ENCODE assay signal across 15 cellular contexts in genomic region chr6:87558446-87558845, GRCh38.
"Had no signal": no experiment of that assay in that cellular context is flagged by ENCODE, and none has a peak within 500 bp of the region (broad histone marks: within the 10 kb centered on the region; RNA-seq: fewer than 3 reads in every experiment).

No MANE protein-coding gene starts in this region.

- H3K4me3 Mint-ChIP-seq: activated T-helper 1 cell treated with anti-CD3 and anti-CD28 coated beads, Interleukin-12 subunit alpha, Interleukin-12 subunit beta, Interleukin-2, Interleukin-4 antibody, amounts not matched to agents 30 ng/mL and 10 ng/mL and 1 ng/mL, durations not matched to agents 14 hours and 24 hours and 36 hours; natural killer cell; stimulated activated memory B cell treated with anti-CD40 and anti-IgM and Interleukin-4, amounts not matched to agents 10 μg/mL and 1 μg/mL and 100 μg/mL, for 72 hours; T-helper 17 cell had no signal

- H3K4me3 ChIP-seq: coronary artery, upper lobe of right lung had no signal

- H3K27ac Mint-ChIP-seq: activated T-helper 1 cell treated with anti-CD3 and anti-CD28 coated beads, Interleukin-12 subunit alpha, Interleukin-12 subunit beta, Interleukin-2, Interleukin-4 antibody, amounts not matched to agents 30 ng/mL and 10 ng/mL and 1 ng/mL, durations not matched to agents 14 hours and 24 hours and 36 hours; natural killer cell; stimulated activated memory B cell treated with anti-CD40 and anti-IgM and Interleukin-4, amounts not matched to agents 10 μg/mL and 1 μg/mL and 100 μg/mL, for 72 hours had no signal

- H3K27me3 Mint-ChIP-seq: stimulated activated memory B cell treated with anti-CD40 and anti-IgM and Interleukin-4, amounts not matched to agents 10 μg/mL and 1 μg/mL and 100 μg/mL, for 72 hours; T-helper 17 cell had no signal

- ATAC-seq: activated naive CD4-positive, alpha-beta T cell treated with anti-CD3 and anti-CD28 coated beads, Interleukin-2, amount 50 U/mL, for 72 hours; natural killer cell; sciatic nerve; stimulated activated memory B cell treated with anti-CD40 and anti-IgM and Interleukin-4, amounts not matched to agents 10 μg/mL and 1 μg/mL and 100 μg/mL, for 72 hours; T-helper 17 cell; upper lobe of right lung had no signal

- H3K9me3 Mint-ChIP-seq: activated naive CD4-positive, alpha-beta T cell treated with anti-CD3 and anti-CD28 coated beads, Interleukin-2, amount 50 U/mL, for 72 hours; activated T-helper 1 cell treated with anti-CD3 and anti-CD28 coated beads, Interleukin-12 subunit alpha, Interleukin-12 subunit beta, Interleukin-2, Interleukin-4 antibody, amounts not matched to agents 30 ng/mL and 10 ng/mL and 1 ng/mL, durations not matched to agents 14 hours and 24 hours and 36 hours; natural killer cell; stimulated activated memory B cell treated with anti-CD40 and anti-IgM and Interleukin-4, amounts not matched to agents 10 μg/mL and 1 μg/mL and 100 μg/mL, for 72 hours had no signal

- H3K4me1 Mint-ChIP-seq: stimulated activated memory B cell treated with anti-CD40 and anti-IgM and Interleukin-4, amounts not matched to agents 10 μg/mL and 1 μg/mL and 100 μg/mL, for 72 hours had no signal

- DNase-seq: activated CD4-positive, alpha-beta T cell treated with anti-CD3 and anti-CD28 coated beads for 1 hour; activated CD8-positive, alpha-beta memory T cell treated with anti-CD3 and anti-CD28 coated beads for 24 hours; activated gamma-delta T cell treated with Interleukin-2 at 50 U/mL for 16 hours; amniotic stem cell; caudate nucleus; natural killer cell; stimulated activated CD4-positive, alpha-beta T cell treated with anti-CD3 and anti-CD28 coated beads, Interleukin-4, amount 100 ng/mL, for 4 hours; T-helper 17 cell; upper lobe of right lung; WERI-Rb-1 had no signal
